3 cellular contexts compared by ENCODE assay signal in the genomic region with DNA sequence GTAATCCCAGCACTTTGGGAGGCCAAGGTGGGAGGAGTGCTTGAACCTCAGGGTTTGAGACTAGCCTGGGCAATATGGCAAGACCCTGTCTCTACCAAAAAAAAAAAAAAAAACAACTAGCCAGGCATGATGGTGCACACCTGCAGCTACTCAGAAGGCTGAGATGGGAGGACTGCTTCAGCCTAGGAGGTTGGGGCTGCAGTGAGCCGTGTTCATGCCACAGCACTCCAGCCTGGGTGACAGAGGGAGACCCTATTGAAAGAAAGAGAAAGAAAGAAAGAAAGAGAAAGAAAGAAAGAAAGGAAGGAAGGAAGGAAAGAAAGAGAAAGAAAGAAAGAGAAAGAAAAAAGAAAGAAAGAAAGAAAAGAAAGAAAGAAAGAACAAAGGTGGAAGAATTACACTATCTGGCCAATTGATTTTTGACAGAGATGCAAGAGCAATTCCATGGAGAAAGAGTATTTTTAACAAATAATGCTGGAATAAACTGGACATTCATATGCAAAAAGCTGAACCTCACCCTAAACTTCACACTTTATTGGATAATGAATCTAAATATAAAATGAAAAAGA.
TF ChIP-seq lines count a peak whose summit lies in the region.

No MANE protein-coding gene starts in this region.

TF ChIP-seq in GM23338, 12 proteins besides CTCF, POLR2A, EP300 and RAD21 (continued from another document):
- TF ChIP-seq CREB1 (CRISPR knock-in tag; IDR thresholded peaks at IDR 0.05; ENCODE audit: low read depth) (no peak), EZH2phosphoT487 (IDR thresholded peaks at IDR 0.05; ENCODE audit: unreplicated experiment) (no peak), EZH2 (IDR thresholded peaks at IDR 0.05; ENCODE audit: low read depth, unreplicated experiment) (no peak), NANOG (IDR thresholded peaks at IDR 0.05; ENCODE audit: borderline replicate concordance) (no peak), ZNF331 (CRISPR knock-in tag; IDR thresholded peaks at IDR 0.05; ENCODE audit: low read depth) (no peak)

TF ChIP-seq in HEK293, 187 proteins besides CTCF, POLR2A, EP300 and RAD21 (continued from another document):
- TF ChIP-seq, protein P1, sequence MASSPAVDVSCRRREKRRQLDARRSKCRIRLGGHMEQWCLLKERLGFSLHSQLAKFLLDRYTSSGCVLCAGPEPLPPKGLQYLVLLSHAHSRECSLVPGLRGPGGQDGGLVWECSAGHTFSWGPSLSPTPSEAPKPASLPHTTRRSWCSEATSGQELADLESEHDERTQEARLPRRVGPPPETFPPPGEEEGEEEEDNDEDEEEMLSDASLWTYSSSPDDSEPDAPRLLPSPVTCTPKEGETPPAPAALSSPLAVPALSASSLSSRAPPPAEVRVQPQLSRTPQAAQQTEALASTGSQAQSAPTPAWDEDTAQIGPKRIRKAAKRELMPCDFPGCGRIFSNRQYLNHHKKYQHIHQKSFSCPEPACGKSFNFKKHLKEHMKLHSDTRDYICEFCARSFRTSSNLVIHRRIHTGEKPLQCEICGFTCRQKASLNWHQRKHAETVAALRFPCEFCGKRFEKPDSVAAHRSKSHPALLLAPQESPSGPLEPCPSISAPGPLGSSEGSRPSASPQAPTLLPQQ (tag by site-specific recombination; IDR thresholded peaks at IDR 0.05), result no peak
- TF ChIP-seq ZNF423 (tag by site-specific recombination; IDR thresholded peaks at IDR 0.05) (no peak), ZNF366 (tag by site-specific recombination; conservative IDR thresholded peaks at IDR 0.05) (peak; percentile 79), ZNF24 (tag by site-specific recombination; IDR thresholded peaks at IDR 0.05) (no peak), ZNF768 (tag by site-specific recombination; IDR thresholded peaks at IDR 0.05) (no peak), ZNF398 (tag by site-specific recombination; IDR thresholded peaks at IDR 0.05) (no peak), ZBTB49 (tag by site-specific recombination; IDR thresholded peaks at IDR 0.05; ENCODE audit: low read depth) (no peak), ZNF510 (tag by site-specific recombination; IDR thresholded peaks at IDR 0.05; ENCODE audit: insufficient replicate concordance) (no peak), ZNF184 (tag by site-specific recombination; IDR thresholded peaks at IDR 0.05) (no peak), PRDM1 (tag by site-specific recombination; IDR thresholded peaks at IDR 0.05) (0 out of 2 replicates have a peak, but pooled peaks have one; percentile 9), EGR2 (tag by site-specific recombination; IDR thresholded peaks at IDR 0.05; ENCODE audit: low read depth) (no peak)

TF ChIP-seq in K562, 482 proteins besides CTCF, POLR2A, EP300 and RAD21 (continued from another document and continues in another):
- TF ChIP-seq ZNF592 (IDR thresholded peaks at IDR 0.05) (no peak), NBN (IDR thresholded peaks at IDR 0.05; ENCODE audit: low read depth) (0 out of 2 replicates have a peak, but pooled peaks have one; percentile 41), ELK3 (CRISPR knock-in tag; IDR thresholded peaks at IDR 0.05) (no peak), PRDM10 (IDR thresholded peaks at IDR 0.05; ENCODE audit: partially characterized antibody) (no peak), L3MBTL2 (IDR thresholded peaks at IDR 0.05) (no peak), ELF4 (CRISPR knock-in tag; IDR thresholded peaks at IDR 0.05) (0 out of 2 replicates have a peak, but pooled peaks have one; percentile 16), SMARCE1 (IDR thresholded peaks at IDR 0.05) (0 out of 2 replicates have a peak, but pooled peaks have one; percentile 19), THRB (CRISPR knock-in tag; conservative IDR thresholded peaks at IDR 0.05) (0 out of 2 replicates have a peak, but pooled peaks have one; percentile 40), ZBTB26 (CRISPR knock-in tag; IDR thresholded peaks at IDR 0.05) (0 out of 2 replicates have a peak, but pooled peaks have one; percentile 12), TAF7 (tag; IDR thresholded peaks at IDR 0.05) (0 out of 2 replicates have a peak, but pooled peaks have one; percentile 10), ASH1L (IDR thresholded peaks at IDR 0.05; ENCODE audit: borderline replicate concordance, low read depth, partially characterized antibody) (peak; percentile 23), THRAP3 (IDR thresholded peaks at IDR 0.05; ENCODE audit: borderline replicate concordance) (peak; percentile 16; the same call in 1 of the 2 replicates), BRD9 (IDR thresholded peaks at IDR 0.05; ENCODE audit: low read depth, partially characterized antibody) (peak; percentile 33), DPF2 (IDR thresholded peaks at IDR 0.05) (0 out of 2 replicates have a peak, but pooled peaks have one; percentile 16), NFE2L1 (tag; IDR thresholded peaks at IDR 0.05; ENCODE audit: borderline replicate concordance, low read depth) (0 out of 2 replicates have a peak, but pooled peaks have one; percentile 6), HLTF (IDR thresholded peaks at IDR 0.05) (peak; percentile 56; the same call in 1 of the 2 replicates)
- TF ChIP-seq, protein P2, sequence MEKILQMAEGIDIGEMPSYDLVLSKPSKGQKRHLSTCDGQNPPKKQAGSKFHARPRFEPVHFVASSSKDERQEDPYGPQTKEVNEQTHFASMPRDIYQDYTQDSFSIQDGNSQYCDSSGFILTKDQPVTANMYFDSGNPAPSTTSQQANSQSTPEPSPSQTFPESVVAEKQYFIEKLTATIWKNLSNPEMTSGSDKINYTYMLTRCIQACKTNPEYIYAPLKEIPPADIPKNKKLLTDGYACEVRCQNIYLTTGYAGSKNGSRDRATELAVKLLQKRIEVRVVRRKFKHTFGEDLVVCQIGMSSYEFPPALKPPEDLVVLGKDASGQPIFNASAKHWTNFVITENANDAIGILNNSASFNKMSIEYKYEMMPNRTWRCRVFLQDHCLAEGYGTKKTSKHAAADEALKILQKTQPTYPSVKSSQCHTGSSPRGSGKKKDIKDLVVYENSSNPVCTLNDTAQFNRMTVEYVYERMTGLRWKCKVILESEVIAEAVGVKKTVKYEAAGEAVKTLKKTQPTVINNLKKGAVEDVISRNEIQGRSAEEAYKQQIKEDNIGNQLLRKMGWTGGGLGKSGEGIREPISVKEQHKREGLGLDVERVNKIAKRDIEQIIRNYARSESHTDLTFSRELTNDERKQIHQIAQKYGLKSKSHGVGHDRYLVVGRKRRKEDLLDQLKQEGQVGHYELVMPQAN (IDR thresholded peaks at IDR 0.05; ENCODE audit: borderline replicate concordance), result peak; percentile 73; the same call in 1 of the 2 replicates
- TF ChIP-seq, protein P3, sequence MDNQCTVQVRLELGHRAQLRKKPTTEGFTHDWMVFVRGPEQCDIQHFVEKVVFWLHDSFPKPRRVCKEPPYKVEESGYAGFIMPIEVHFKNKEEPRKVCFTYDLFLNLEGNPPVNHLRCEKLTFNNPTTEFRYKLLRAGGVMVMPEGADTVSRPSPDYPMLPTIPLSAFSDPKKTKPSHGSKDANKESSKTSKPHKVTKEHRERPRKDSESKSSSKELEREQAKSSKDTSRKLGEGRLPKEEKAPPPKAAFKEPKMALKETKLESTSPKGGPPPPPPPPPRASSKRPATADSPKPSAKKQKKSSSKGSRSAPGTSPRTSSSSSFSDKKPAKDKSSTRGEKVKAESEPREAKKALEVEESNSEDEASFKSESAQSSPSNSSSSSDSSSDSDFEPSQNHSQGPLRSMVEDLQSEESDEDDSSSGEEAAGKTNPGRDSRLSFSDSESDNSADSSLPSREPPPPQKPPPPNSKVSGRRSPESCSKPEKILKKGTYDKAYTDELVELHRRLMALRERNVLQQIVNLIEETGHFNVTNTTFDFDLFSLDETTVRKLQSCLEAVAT (IDR thresholded peaks at IDR 0.05), result peak; percentile 51 to 61; a peak in 2 of 4 replicates
- TF ChIP-seq, protein P4, sequence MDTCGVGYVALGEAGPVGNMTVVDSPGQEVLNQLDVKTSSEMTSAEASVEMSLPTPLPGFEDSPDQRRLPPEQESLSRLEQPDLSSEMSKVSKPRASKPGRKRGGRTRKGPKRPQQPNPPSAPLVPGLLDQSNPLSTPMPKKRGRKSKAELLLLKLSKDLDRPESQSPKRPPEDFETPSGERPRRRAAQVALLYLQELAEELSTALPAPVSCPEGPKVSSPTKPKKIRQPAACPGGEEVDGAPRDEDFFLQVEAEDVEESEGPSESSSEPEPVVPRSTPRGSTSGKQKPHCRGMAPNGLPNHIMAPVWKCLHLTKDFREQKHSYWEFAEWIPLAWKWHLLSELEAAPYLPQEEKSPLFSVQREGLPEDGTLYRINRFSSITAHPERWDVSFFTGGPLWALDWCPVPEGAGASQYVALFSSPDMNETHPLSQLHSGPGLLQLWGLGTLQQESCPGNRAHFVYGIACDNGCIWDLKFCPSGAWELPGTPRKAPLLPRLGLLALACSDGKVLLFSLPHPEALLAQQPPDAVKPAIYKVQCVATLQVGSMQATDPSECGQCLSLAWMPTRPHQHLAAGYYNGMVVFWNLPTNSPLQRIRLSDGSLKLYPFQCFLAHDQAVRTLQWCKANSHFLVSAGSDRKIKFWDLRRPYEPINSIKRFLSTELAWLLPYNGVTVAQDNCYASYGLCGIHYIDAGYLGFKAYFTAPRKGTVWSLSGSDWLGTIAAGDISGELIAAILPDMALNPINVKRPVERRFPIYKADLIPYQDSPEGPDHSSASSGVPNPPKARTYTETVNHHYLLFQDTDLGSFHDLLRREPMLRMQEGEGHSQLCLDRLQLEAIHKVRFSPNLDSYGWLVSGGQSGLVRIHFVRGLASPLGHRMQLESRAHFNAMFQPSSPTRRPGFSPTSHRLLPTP (IDR thresholded peaks at IDR 0.05; ENCODE audit: borderline replicate concordance, extremely low read depth, insufficient read length), result no peak
